21 cellular contexts compared by ENCODE assay signal in the genomic region with DNA sequence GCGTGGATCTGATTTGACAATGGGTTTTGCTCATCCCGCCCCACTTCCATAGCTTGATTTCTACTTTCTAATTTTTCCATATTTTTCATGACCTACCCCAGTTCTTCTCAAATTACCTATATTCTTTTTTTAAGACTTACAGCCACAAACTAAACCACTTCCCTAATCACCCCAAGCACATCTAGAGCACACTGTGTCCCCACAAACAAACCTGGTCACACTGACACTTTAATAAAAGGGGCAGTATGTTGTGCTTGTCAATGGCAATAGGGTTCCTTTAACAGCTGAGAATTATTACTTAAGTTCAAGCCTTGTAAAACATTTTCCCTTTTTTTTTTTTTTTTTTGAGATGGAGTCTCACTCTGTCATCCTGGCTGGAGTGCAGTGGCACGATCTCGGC. TPM values are rescaled to one million over a fixed set of nuclear protein-coding genes. Genes with fewer than 3 reads are reported as not detected.
DNase-seq lines count a peak whose midpoint lies in the region; ATAC-seq lines count a peak whose summit lies in the region.
"Had no signal": no experiment of that assay in that cellular context is flagged by ENCODE, and none has a peak within 500 bp of the region (broad histone marks: within the 10 kb centered on the region; RNA-seq: fewer than 3 reads in every experiment).

No MANE protein-coding gene starts in this region.

- peaks cover 3% of the 10 kb centered on the region for H3K9me3 Mint-ChIP-seq in activated naive CD8-positive, alpha-beta T cell treated with anti-CD3 and anti-CD28 coated beads, Interleukin-2, amount 10 ng/mL, durations not matched to agents 7 days and 5 days
- H3K9me3 Mint-ChIP-seq in activated naive CD8-positive, alpha-beta T cell treated with anti-CD3 and anti-CD28 coated beads for 36 hours, result peaks cover 3% of the 10 kb centered on the region
- no peaks in the 10 kb centered on the region for H3K9me3 Mint-ChIP-seq in activated T-helper 2 cell treated with anti-CD3 and anti-CD28 coated beads, Interferon-gamma antibody, Interleukin-2, Interleukin-4, amounts not matched to agents 10 μg/mL and 5 μg/mL and 100 μg/mL, durations not matched to agents 14 hours and 24 hours and 36 hours
- H3K9me3 Mint-ChIP-seq in stimulated activated naive B cell treated with anti-CD40 and anti-IgM and Interleukin-4, amounts not matched to agents 10 μg/mL and 1 μg/mL and 100 μg/mL, for 72 hours, result peaks cover 2 to 6% of the 10 kb centered on the region in 2 donors
- H3K9me3 Mint-ChIP-seq: HFFc6 had no signal

- H3K4me3 Mint-ChIP-seq in activated naive CD8-positive, alpha-beta T cell treated with anti-CD3 and anti-CD28 coated beads, Interleukin-2, amount 10 ng/mL, durations not matched to agents 7 days and 5 days, result peak overlapping the region; percentile 59
- H3K4me3 Mint-ChIP-seq in activated naive CD8-positive, alpha-beta T cell treated with anti-CD3 and anti-CD28 coated beads for 36 hours, result no peak overlapping the region
- H3K4me3 Mint-ChIP-seq in T-helper 17 cell, result no peak overlapping the region
- peak overlapping the region; percentile 48 for H3K4me3 Mint-ChIP-seq in activated T-helper 2 cell treated with anti-CD3 and anti-CD28 coated beads, Interferon-gamma antibody, Interleukin-2, Interleukin-4, amounts not matched to agents 10 μg/mL and 5 μg/mL and 100 μg/mL, durations not matched to agents 14 hours and 24 hours and 36 hours (ENCODE audit: low read depth)
- peak overlapping the region in 1 of 2 donors; percentile 23 for H3K4me3 Mint-ChIP-seq in stimulated activated naive B cell treated with anti-CD40 and anti-IgM and Interleukin-4, amounts not matched to agents 10 μg/mL and 1 μg/mL and 100 μg/mL, for 72 hours
- H3K4me3 Mint-ChIP-seq: CD14-positive monocyte, HFFc6 had no signal

- peaks cover 14% of the 10 kb centered on the region for H3K36me3 Mint-ChIP-seq in activated naive CD8-positive, alpha-beta T cell treated with anti-CD3 and anti-CD28 coated beads, Interleukin-2, amount 10 ng/mL, durations not matched to agents 7 days and 5 days
- peaks cover 20% of the 10 kb centered on the region for H3K36me3 Mint-ChIP-seq in activated naive CD8-positive, alpha-beta T cell treated with anti-CD3 and anti-CD28 coated beads for 36 hours
- H3K36me3 Mint-ChIP-seq in T-helper 17 cell (ENCODE audit: low read depth), result peaks cover 2% of the 10 kb centered on the region
- H3K36me3 Mint-ChIP-seq in activated T-helper 2 cell treated with anti-CD3 and anti-CD28 coated beads, Interferon-gamma antibody, Interleukin-2, Interleukin-4, amounts not matched to agents 10 μg/mL and 5 μg/mL and 100 μg/mL, durations not matched to agents 14 hours and 24 hours and 36 hours (ENCODE audit: low read depth), result peaks cover 19% of the 10 kb centered on the region
- H3K36me3 Mint-ChIP-seq in stimulated activated naive B cell treated with anti-CD40 and anti-IgM and Interleukin-4, amounts not matched to agents 10 μg/mL and 1 μg/mL and 100 μg/mL, for 72 hours, result peaks cover 48 to 79% of the 10 kb centered on the region in 2 donors

- peak; percentile 38 for ATAC-seq in activated naive CD8-positive, alpha-beta T cell treated with anti-CD3 and anti-CD28 coated beads, Interleukin-2, amount 10 ng/mL, durations not matched to agents 7 days and 5 days (ENCODE audit: low read depth)
- ATAC-seq in T-helper 17 cell (no peak), GM18861 (IDR thresholded peaks at IDR 0.05; ENCODE audit: unreplicated experiment) (no peak)
- peak in 1 of 2 donors; percentile 47 for ATAC-seq in stimulated activated naive B cell treated with anti-CD40 and anti-IgM and Interleukin-4, amounts not matched to agents 10 μg/mL and 1 μg/mL and 100 μg/mL, for 72 hours (replicated peaks)
- ATAC-seq: HepG2 had no signal

- no peaks in the 10 kb centered on the region for H3K9me3 ChIP-seq in T-helper 17 cell (ENCODE audit: control insufficient read depth, low read length, poor library complexity, severe bottlenecking)
- H3K9me3 ChIP-seq: Caco-2 had no signal

- H3K27ac Mint-ChIP-seq in activated naive CD8-positive, alpha-beta T cell treated with anti-CD3 and anti-CD28 coated beads, Interleukin-2, amount 10 ng/mL, durations not matched to agents 7 days and 5 days, result peak overlapping the region; percentile 49
- H3K27ac Mint-ChIP-seq in activated naive CD8-positive, alpha-beta T cell treated with anti-CD3 and anti-CD28 coated beads for 36 hours, result no peak overlapping the region
- H3K27ac Mint-ChIP-seq in T-helper 17 cell, result peak overlapping the region; percentile 53
- no peak overlapping the region for H3K27ac Mint-ChIP-seq in activated T-helper 2 cell treated with anti-CD3 and anti-CD28 coated beads, Interferon-gamma antibody, Interleukin-2, Interleukin-4, amounts not matched to agents 10 μg/mL and 5 μg/mL and 100 μg/mL, durations not matched to agents 14 hours and 24 hours and 36 hours
- peak overlapping the region; percentile 16 for H3K27ac Mint-ChIP-seq in stimulated activated naive B cell treated with anti-CD40 and anti-IgM and Interleukin-4, amounts not matched to agents 10 μg/mL and 1 μg/mL and 100 μg/mL, for 72 hours
- H3K27ac Mint-ChIP-seq: CD14-positive monocyte, HFFc6 had no signal

- no peaks in the 10 kb centered on the region for H3K27me3 Mint-ChIP-seq in activated naive CD8-positive, alpha-beta T cell treated with anti-CD3 and anti-CD28 coated beads, Interleukin-2, amount 10 ng/mL, durations not matched to agents 7 days and 5 days
- H3K27me3 Mint-ChIP-seq in activated naive CD8-positive, alpha-beta T cell treated with anti-CD3 and anti-CD28 coated beads for 36 hours, result no peaks in the 10 kb centered on the region
- no peaks in the 10 kb centered on the region for H3K27me3 Mint-ChIP-seq in T-helper 17 cell
- H3K27me3 Mint-ChIP-seq in activated T-helper 2 cell treated with anti-CD3 and anti-CD28 coated beads, Interferon-gamma antibody, Interleukin-2, Interleukin-4, amounts not matched to agents 10 μg/mL and 5 μg/mL and 100 μg/mL, durations not matched to agents 14 hours and 24 hours and 36 hours (ENCODE audit: low read depth), result no peaks in the 10 kb centered on the region
- H3K27me3 Mint-ChIP-seq in stimulated activated naive B cell treated with anti-CD40 and anti-IgM and Interleukin-4, amounts not matched to agents 10 μg/mL and 1 μg/mL and 100 μg/mL, for 72 hours, result no peaks in the 10 kb centered on the region

- intact Hi-C loops in activated T-helper 2 cell treated with anti-CD3 and anti-CD28 coated beads, Interferon-gamma antibody, Interleukin-2, Interleukin-4, amounts not matched to agents 10 μg/mL and 5 μg/mL and 100 μg/mL, durations not matched to agents 14 hours and 24 hours and 36 hours (cut with micrococcal nuclease), result loop anchor here (2.0 to 5.0 kb wide), 2 partner anchors 17 to 41 kb away; no protein-coding TSS in a partner anchor

- POLR2A ChIA-PET in activated naive CD8-positive, alpha-beta T cell treated with anti-CD3 and anti-CD28 coated beads, Interleukin-2, amount 10 ng/mL, durations not matched to agents 7 days and 5 days (lab: Charles Lee), result interaction anchor here (0.8 kb wide), 1 partner anchor 93 kb away, joined by 6 read pairs; no protein-coding TSS in a partner anchor

- no peak for DNase-seq in activated naive CD8-positive, alpha-beta T cell treated with anti-CD3 and anti-CD28 coated beads, Interleukin-2, amount 10 ng/mL, durations not matched to agents 7 days and 5 days
- DNase-seq in activated naive CD8-positive, alpha-beta T cell treated with anti-CD3 and anti-CD28 coated beads for 36 hours, result no peak
- DNase-seq in T-helper 17 cell (no peak), NCI-H524 (lab: John Stamatoyannopoulos, UW) (no peak), inferior parietal cortex (ENCODE audit: extremely low spot score) (no peak)
- no peak for DNase-seq in activated T-helper 2 cell treated with anti-CD3 and anti-CD28 coated beads, Interferon-gamma antibody, Interleukin-2, Interleukin-4, amounts not matched to agents 10 μg/mL and 5 μg/mL and 100 μg/mL, durations not matched to agents 14 hours and 24 hours and 36 hours (ENCODE audit: low spot score)
- no peak for DNase-seq in stimulated activated naive B cell treated with anti-CD40 and anti-IgM and Interleukin-4, amounts not matched to agents 10 μg/mL and 1 μg/mL and 100 μg/mL, for 72 hours
- DNase-seq: ACHN; AML-193; Caco-2; MV-4-11; NCI-H2029; NCI-H2171; NCI-H446; NK-92 treated with Interleukin-12 subunit alpha and Interleukin-12 subunit beta, amount 100 ng/mL, for 24 hours; RPMI8226; SIG-M5 had no signal

- H3K4me1 Mint-ChIP-seq in activated naive CD8-positive, alpha-beta T cell treated with anti-CD3 and anti-CD28 coated beads, Interleukin-2, amount 10 ng/mL, durations not matched to agents 7 days and 5 days, result peaks cover 35% of the 10 kb centered on the region
- H3K4me1 Mint-ChIP-seq in activated naive CD8-positive, alpha-beta T cell treated with anti-CD3 and anti-CD28 coated beads for 36 hours, result peaks cover 24% of the 10 kb centered on the region
- peaks cover 18% of the 10 kb centered on the region for H3K4me1 Mint-ChIP-seq in T-helper 17 cell
- H3K4me1 Mint-ChIP-seq in activated T-helper 2 cell treated with anti-CD3 and anti-CD28 coated beads, Interferon-gamma antibody, Interleukin-2, Interleukin-4, amounts not matched to agents 10 μg/mL and 5 μg/mL and 100 μg/mL, durations not matched to agents 14 hours and 24 hours and 36 hours (ENCODE audit: low read depth), result peaks cover 48% of the 10 kb centered on the region
- H3K4me1 Mint-ChIP-seq in stimulated activated naive B cell treated with anti-CD40 and anti-IgM and Interleukin-4, amounts not matched to agents 10 μg/mL and 1 μg/mL and 100 μg/mL, for 72 hours, result peaks cover 35 to 62% of the 10 kb centered on the region in 2 donors

RNA-seq across cellular contexts. Expression of gene MREG, which starts 47.1 kb away (rescaled TPM):
- total RNA-seq in activated naive CD8-positive, alpha-beta T cell treated with anti-CD3 and anti-CD28 coated beads, Interleukin-2, amount 10 ng/mL, durations not matched to agents 7 days and 5 days, result 1 to 10 TPM; 7.0 to 8.5 TPM
- 10 to 100 TPM; 10.8 to 12.1 TPM for total RNA-seq in activated naive CD8-positive, alpha-beta T cell treated with anti-CD3 and anti-CD28 coated beads for 36 hours
- 1 to 10 TPM; 5.3 to 6.6 TPM for total RNA-seq in T-helper 17 cell
- total RNA-seq in activated T-helper 2 cell treated with anti-CD3 and anti-CD28 coated beads, Interferon-gamma antibody, Interleukin-2, Interleukin-4, amounts not matched to agents 10 μg/mL and 5 μg/mL and 100 μg/mL, durations not matched to agents 14 hours and 24 hours and 36 hours, result 15.3 and 15.7 TPM in 2 replicates

Comparison
In these comparisons a context has a peak if more than half of its experiments do, and no peak if none do; other contexts are left out.
1. H3K27ac Mint-ChIP-seq: peak in activated naive CD8-positive, alpha-beta T cell treated with anti-CD3 and anti-CD28 coated beads, Interleukin-2, amount 10 ng/mL, durations not matched to agents 7 days and 5 days (single experiment), T-helper 17 cell (single experiment) and stimulated activated naive B cell treated with anti-CD40 and anti-IgM and Interleukin-4, amounts not matched to agents 10 μg/mL and 1 μg/mL and 100 μg/mL, for 72 hours (single experiment); none in activated naive CD8-positive, alpha-beta T cell treated with anti-CD3 and anti-CD28 coated beads for 36 hours (single experiment) and activated T-helper 2 cell treated with anti-CD3 and anti-CD28 coated beads, Interferon-gamma antibody, Interleukin-2, Interleukin-4, amounts not matched to agents 10 μg/mL and 5 μg/mL and 100 μg/mL, durations not matched to agents 14 hours and 24 hours and 36 hours (single experiment).
2. H3K4me3 Mint-ChIP-seq: peak in activated naive CD8-positive, alpha-beta T cell treated with anti-CD3 and anti-CD28 coated beads, Interleukin-2, amount 10 ng/mL, durations not matched to agents 7 days and 5 days (single experiment) and activated T-helper 2 cell treated with anti-CD3 and anti-CD28 coated beads, Interferon-gamma antibody, Interleukin-2, Interleukin-4, amounts not matched to agents 10 μg/mL and 5 μg/mL and 100 μg/mL, durations not matched to agents 14 hours and 24 hours and 36 hours (single experiment); none in activated naive CD8-positive, alpha-beta T cell treated with anti-CD3 and anti-CD28 coated beads for 36 hours (single experiment) and T-helper 17 cell (single experiment).